8 cellular contexts compared by ENCODE assay signal in the genomic region with DNA sequence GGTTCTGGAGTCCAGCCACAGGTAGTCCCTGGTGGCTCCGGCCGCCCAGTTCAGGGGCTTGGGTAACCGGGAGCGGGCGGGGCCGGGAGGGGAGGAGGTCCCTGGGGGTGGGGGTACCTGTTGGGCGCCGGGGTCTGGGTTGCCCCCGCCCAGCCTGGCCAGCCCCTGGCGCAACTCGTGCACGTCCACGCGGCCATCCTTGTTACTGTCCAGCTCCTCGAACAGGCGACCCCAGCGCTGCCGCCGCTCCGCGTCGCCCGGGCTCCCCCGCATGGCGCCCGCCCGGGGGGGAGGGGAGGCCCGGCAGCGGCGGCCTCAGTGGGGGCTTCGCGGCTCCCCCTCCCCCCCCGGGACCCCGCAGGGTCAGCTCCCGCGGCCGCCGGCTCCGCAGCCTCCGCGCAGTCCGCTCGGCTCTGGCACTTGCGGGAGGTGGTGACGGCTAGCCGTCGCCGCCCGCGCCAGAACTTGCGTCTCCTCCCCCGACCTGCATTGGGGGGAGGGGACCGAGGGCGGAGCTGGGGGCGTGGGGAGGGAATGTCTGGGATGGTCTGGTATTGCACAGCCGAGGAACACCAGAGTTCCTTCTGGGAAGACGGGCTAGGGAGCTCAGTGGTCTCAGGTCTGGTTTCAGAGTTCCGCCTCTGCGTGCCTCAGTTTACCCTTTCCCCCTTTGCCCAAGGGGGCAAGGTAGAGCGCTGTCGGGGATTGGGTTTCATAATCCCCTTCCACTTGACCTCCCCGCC. TPM values are rescaled to one million over a fixed set of nuclear protein-coding genes. Genes with fewer than 3 reads are reported as not detected.
A peak's percentile ranks its signal among the peaks of the same experiment; 100 is the strongest.
DNase-seq lines count a peak whose midpoint lies in the region; ATAC-seq and TF ChIP-seq lines count a peak whose summit lies in the region.

TSS of gene SLC25A23 (minus strand) at position 437 of the 743 bp plus-strand sequence. CDS start at position 273, 164 bp downstream.

- H3K27ac Mint-ChIP-seq in CD4-positive, alpha-beta memory T cell: peak within 1 kb of the TSS; percentile 86 to 99 (median 93)

- peak within 1 kb of the TSS; percentile 93 to 99 (median 96) for H3K4me3 Mint-ChIP-seq in CD4-positive, alpha-beta memory T cell

- H3K9me3 Mint-ChIP-seq in CD4-positive, alpha-beta memory T cell: peaks cover 0 to 15% (median 1%) of the 10 kb centered on the region in 8 donors

- POLR2A ChIA-PET in CD4-positive, alpha-beta memory T cell (lab: Charles Lee; ENCODE audit: partially characterized antibody): interaction anchor here (1.0 to 3.5 kb wide), 7 partner anchors 22 to 1460 kb away, joined by 3 to 35 read pairs (median 4); partner anchors contain the start of genes CLPP, DENND1C, GTF2F1 and KHSRP

- peak within 1 kb of the TSS; percentile 89 for H2AFZ ChIP-seq in parathyroid adenoma

- peaks cover 12 to 39% (median 20%) of the 10 kb centered on the region in 4 donors for H3K4me1 Mint-ChIP-seq in CD4-positive, alpha-beta memory T cell

- H3K4me2 ChIP-seq in parathyroid adenoma (ENCODE audit: low read length): peak within 1 kb of the TSS; percentile 93

- H3K27me3 ChIP-seq in CD4-positive, alpha-beta memory T cell (ENCODE audit: insufficient read depth, low read length): no peaks in the 10 kb centered on the region
- H3K27me3 ChIP-seq in adipocyte (replicated peaks; ENCODE audit: control insufficient read depth, insufficient read depth, low read length) (peaks cover 8% of the 10 kb centered on the region), parathyroid adenoma (ENCODE audit: control insufficient read depth, insufficient read depth, low read length) (no peaks in the 10 kb centered on the region)

- H3K27me3 Mint-ChIP-seq in CD4-positive, alpha-beta memory T cell: no peaks in the 10 kb centered on the region

- H3K4me3 ChIP-seq in CD4-positive, alpha-beta memory T cell (ENCODE audit: low read length in 2 of 2): peak within 1 kb of the TSS; percentile 85 to 90
- H3K4me3 ChIP-seq in adipocyte (ENCODE audit: low read length) (peak within 1 kb of the TSS; percentile 86), parathyroid adenoma (ENCODE audit: low read depth, low read length) (peak within 1 kb of the TSS; percentile 72)

- H3K36me3 Mint-ChIP-seq in CD4-positive, alpha-beta memory T cell: peaks cover 18 to 19% of the 10 kb centered on the region in 2 donors

- H3K79me2 ChIP-seq in parathyroid adenoma: no peaks in the 10 kb centered on the region

- peaks cover 19% of the 10 kb centered on the region for H3K4me1 ChIP-seq in CD4-positive, alpha-beta memory T cell (ENCODE audit: insufficient read depth, low read length)
- H3K4me1 ChIP-seq in adipocyte (ENCODE audit: control insufficient read depth, insufficient read depth, low read length): peaks cover 8% of the 10 kb centered on the region
- peaks cover 10% of the 10 kb centered on the region for H3K4me1 ChIP-seq in parathyroid adenoma

- ATAC-seq in GM19397 (IDR thresholded peaks at IDR 0.05; ENCODE audit: unreplicated experiment) (peak; percentile 39), SK-N-SH treated with all-trans-retinoic acid at 6 μM for 48 hours (peak; percentile 74)

- no peak for TF ChIP-seq CTCF in parathyroid adenoma (IDR thresholded peaks at IDR 0.05)

- CTCF ChIA-PET in CD4-positive, alpha-beta memory T cell (lab: Charles Lee; ENCODE audit: partially characterized antibody): interaction anchor here (1.1 kb wide), 1 partner anchor 22 kb away, joined by 3 read pairs; the partner anchor contains the start of gene DENND1C

- peaks cover 0 to 8% of the 10 kb centered on the region in 2 donors for H3K9me3 ChIP-seq in CD4-positive, alpha-beta memory T cell (ENCODE audit: control insufficient read depth in 1 of 2, low read length in 2 of 2)
- no peaks in the 10 kb centered on the region for H3K9me3 ChIP-seq in adipocyte (ENCODE audit: control insufficient read depth, low read length)
- H3K9me3 ChIP-seq in parathyroid adenoma (ENCODE audit: control insufficient read depth, low read length): no peaks in the 10 kb centered on the region

- intact Hi-C loops in CD4-positive, alpha-beta memory T cell (cut with micrococcal nuclease): loop anchor here (1.0 to 2.0 kb wide), 8 partner anchors 22 to 404 kb away; partner anchors contain the start of genes ALKBH7, CLPP, DENND1C and TRIP10
- intact Hi-C loops in cardiac septum (cut with DNase I): no loop called here

- peaks cover 9% of the 10 kb centered on the region for H3K36me3 ChIP-seq in CD4-positive, alpha-beta memory T cell (ENCODE audit: insufficient read depth, low read length)
- peaks cover 10% of the 10 kb centered on the region for H3K36me3 ChIP-seq in adipocyte (ENCODE audit: control insufficient read depth, insufficient read depth, low read length, severe bottlenecking)
- H3K36me3 ChIP-seq in parathyroid adenoma (ENCODE audit: control insufficient read depth, insufficient read depth, low read length): no peaks in the 10 kb centered on the region

- DNase-seq in CD4-positive, alpha-beta memory T cell: peak; percentile 40 to 70 (median 46)
- peak in 58 of 76 experiments; percentile 8 to 88 (median 50) for DNase-seq in HUDEP-2 (lab: John Stamatoyannopoulos, UW; ENCODE audit: unreplicated experiment in 76 of 76)
- DNase-seq in adipocyte (ENCODE audit: low read depth): peak; percentile 79
- peak; percentile 85 for DNase-seq in cardiac septum (ENCODE audit: low spot score)
- no peak for DNase-seq in NCI-H2107 treated with DMSO at 0.1 percent for 48 hours (lab: John Stamatoyannopoulos, UW; ENCODE audit: unreplicated experiment)

- H3K9ac ChIP-seq in adipocyte (ENCODE audit: low read length): peak within 1 kb of the TSS; percentile 68
- no peak within 1 kb of the TSS for H3K9ac ChIP-seq in parathyroid adenoma

- peak within 1 kb of the TSS; percentile 70 for H3K27ac ChIP-seq in CD4-positive, alpha-beta memory T cell (ENCODE audit: low read depth, low read length)
- peak within 1 kb of the TSS; percentile 69 for H3K27ac ChIP-seq in parathyroid adenoma

TF ChIP-seq in SK-N-SH treated with all-trans-retinoic acid at 6 μM for 48 hours, 23 proteins besides CTCF, POLR2A, EP300 and RAD21:
- no peak for TF ChIP-seq ESRRG (CRISPR knock-in tag; IDR thresholded peaks at IDR 0.05)
- TF ChIP-seq SNAI2 (CRISPR knock-in tag; IDR thresholded peaks at IDR 0.05): no peak
- no peak for TF ChIP-seq ZNF565 (CRISPR knock-in tag; conservative IDR thresholded peaks at IDR 0.05; ENCODE audit: low read depth)
- TF ChIP-seq PPARA (CRISPR knock-in tag; IDR thresholded peaks at IDR 0.05; ENCODE audit: borderline replicate concordance): no peak
- no peak for TF ChIP-seq ZNF70 (CRISPR knock-in tag; IDR thresholded peaks at IDR 0.05)
- TF ChIP-seq ZFP30 (CRISPR knock-in tag; IDR thresholded peaks at IDR 0.05): no peak
- TF ChIP-seq BACH2 (CRISPR knock-in tag; IDR thresholded peaks at IDR 0.05; ENCODE audit: borderline replicate concordance): no peak
- TF ChIP-seq TCF4 (CRISPR knock-in tag; IDR thresholded peaks at IDR 0.05; ENCODE audit: borderline replicate concordance): no peak
- no peak for TF ChIP-seq ARNTL (CRISPR knock-in tag; IDR thresholded peaks at IDR 0.05; ENCODE audit: borderline replicate concordance, low read depth)
- TF ChIP-seq GLIS3 (CRISPR knock-in tag; IDR thresholded peaks at IDR 0.05): no peak
- TF ChIP-seq ZNF8 (CRISPR knock-in tag; IDR thresholded peaks at IDR 0.05): no peak
- no peak for TF ChIP-seq TOX (CRISPR knock-in tag; IDR thresholded peaks at IDR 0.05; ENCODE audit: borderline replicate concordance)
- TF ChIP-seq, protein P1, sequence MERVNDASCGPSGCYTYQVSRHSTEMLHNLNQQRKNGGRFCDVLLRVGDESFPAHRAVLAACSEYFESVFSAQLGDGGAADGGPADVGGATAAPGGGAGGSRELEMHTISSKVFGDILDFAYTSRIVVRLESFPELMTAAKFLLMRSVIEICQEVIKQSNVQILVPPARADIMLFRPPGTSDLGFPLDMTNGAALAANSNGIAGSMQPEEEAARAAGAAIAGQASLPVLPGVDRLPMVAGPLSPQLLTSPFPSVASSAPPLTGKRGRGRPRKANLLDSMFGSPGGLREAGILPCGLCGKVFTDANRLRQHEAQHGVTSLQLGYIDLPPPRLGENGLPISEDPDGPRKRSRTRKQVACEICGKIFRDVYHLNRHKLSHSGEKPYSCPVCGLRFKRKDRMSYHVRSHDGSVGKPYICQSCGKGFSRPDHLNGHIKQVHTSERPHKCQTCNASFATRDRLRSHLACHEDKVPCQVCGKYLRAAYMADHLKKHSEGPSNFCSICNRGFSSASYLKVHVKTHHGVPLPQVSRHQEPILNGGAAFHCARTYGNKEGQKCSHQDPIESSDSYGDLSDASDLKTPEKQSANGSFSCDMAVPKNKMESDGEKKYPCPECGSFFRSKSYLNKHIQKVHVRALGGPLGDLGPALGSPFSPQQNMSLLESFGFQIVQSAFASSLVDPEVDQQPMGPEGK (CRISPR knock-in tag; IDR thresholded peaks at IDR 0.05; ENCODE audit: borderline replicate concordance): no peak
- TF ChIP-seq ZC3H10 (CRISPR knock-in tag; IDR thresholded peaks at IDR 0.05): no peak
TF ChIP-seq in SK-N-SH treated with all-trans-retinoic acid at 6 μM for 48 hours: peak in this region for 0.

RNA-seq across cellular contexts. Expression of gene SLC25A23, which starts in this region (rescaled TPM):
- total RNA-seq in CD4-positive, alpha-beta memory T cell: 10 to 100 TPM; 24.9 to 25.5 TPM
- 10 to 100 TPM in 1 of 2 donors, 1 to 10 TPM in 1; 8.2 to 24.3 TPM for polyA plus RNA-seq in CD4-positive, alpha-beta memory T cell
- 143 TPM for total RNA-seq in cardiac septum
